In the genomic region with DNA sequence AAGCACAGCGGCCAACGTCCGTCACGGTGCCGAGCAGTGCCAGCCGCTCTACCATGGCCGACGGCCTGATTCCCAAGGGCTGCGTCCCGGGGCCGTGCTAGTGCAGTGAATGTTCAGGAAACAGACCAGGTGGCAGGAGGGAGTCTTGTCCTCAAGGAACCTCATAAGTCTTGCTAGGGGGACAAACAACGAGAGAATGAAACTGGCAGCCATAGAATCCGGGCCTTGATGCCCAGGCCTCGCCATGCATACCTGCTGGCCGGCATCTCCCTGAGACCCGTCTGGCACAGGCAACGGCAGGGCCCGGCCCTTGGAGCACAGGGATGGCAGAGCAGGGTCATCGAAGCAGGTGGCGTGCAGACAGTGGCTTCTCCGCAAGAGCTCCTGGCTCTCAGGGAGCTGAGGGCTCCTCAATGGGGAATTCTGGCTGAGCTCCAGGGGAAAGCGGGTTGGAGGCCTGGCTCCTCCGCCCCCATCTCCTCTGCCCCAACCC, we compare ENCODE assay signal across 1 cellular context.
TF ChIP-seq lines count a peak whose summit lies in the region.

No MANE protein-coding gene starts in this region.

TF ChIP-seq in GM23338, 12 proteins besides CTCF, POLR2A, EP300 and RAD21 (continued from another document):
- TF ChIP-seq, protein P1, sequence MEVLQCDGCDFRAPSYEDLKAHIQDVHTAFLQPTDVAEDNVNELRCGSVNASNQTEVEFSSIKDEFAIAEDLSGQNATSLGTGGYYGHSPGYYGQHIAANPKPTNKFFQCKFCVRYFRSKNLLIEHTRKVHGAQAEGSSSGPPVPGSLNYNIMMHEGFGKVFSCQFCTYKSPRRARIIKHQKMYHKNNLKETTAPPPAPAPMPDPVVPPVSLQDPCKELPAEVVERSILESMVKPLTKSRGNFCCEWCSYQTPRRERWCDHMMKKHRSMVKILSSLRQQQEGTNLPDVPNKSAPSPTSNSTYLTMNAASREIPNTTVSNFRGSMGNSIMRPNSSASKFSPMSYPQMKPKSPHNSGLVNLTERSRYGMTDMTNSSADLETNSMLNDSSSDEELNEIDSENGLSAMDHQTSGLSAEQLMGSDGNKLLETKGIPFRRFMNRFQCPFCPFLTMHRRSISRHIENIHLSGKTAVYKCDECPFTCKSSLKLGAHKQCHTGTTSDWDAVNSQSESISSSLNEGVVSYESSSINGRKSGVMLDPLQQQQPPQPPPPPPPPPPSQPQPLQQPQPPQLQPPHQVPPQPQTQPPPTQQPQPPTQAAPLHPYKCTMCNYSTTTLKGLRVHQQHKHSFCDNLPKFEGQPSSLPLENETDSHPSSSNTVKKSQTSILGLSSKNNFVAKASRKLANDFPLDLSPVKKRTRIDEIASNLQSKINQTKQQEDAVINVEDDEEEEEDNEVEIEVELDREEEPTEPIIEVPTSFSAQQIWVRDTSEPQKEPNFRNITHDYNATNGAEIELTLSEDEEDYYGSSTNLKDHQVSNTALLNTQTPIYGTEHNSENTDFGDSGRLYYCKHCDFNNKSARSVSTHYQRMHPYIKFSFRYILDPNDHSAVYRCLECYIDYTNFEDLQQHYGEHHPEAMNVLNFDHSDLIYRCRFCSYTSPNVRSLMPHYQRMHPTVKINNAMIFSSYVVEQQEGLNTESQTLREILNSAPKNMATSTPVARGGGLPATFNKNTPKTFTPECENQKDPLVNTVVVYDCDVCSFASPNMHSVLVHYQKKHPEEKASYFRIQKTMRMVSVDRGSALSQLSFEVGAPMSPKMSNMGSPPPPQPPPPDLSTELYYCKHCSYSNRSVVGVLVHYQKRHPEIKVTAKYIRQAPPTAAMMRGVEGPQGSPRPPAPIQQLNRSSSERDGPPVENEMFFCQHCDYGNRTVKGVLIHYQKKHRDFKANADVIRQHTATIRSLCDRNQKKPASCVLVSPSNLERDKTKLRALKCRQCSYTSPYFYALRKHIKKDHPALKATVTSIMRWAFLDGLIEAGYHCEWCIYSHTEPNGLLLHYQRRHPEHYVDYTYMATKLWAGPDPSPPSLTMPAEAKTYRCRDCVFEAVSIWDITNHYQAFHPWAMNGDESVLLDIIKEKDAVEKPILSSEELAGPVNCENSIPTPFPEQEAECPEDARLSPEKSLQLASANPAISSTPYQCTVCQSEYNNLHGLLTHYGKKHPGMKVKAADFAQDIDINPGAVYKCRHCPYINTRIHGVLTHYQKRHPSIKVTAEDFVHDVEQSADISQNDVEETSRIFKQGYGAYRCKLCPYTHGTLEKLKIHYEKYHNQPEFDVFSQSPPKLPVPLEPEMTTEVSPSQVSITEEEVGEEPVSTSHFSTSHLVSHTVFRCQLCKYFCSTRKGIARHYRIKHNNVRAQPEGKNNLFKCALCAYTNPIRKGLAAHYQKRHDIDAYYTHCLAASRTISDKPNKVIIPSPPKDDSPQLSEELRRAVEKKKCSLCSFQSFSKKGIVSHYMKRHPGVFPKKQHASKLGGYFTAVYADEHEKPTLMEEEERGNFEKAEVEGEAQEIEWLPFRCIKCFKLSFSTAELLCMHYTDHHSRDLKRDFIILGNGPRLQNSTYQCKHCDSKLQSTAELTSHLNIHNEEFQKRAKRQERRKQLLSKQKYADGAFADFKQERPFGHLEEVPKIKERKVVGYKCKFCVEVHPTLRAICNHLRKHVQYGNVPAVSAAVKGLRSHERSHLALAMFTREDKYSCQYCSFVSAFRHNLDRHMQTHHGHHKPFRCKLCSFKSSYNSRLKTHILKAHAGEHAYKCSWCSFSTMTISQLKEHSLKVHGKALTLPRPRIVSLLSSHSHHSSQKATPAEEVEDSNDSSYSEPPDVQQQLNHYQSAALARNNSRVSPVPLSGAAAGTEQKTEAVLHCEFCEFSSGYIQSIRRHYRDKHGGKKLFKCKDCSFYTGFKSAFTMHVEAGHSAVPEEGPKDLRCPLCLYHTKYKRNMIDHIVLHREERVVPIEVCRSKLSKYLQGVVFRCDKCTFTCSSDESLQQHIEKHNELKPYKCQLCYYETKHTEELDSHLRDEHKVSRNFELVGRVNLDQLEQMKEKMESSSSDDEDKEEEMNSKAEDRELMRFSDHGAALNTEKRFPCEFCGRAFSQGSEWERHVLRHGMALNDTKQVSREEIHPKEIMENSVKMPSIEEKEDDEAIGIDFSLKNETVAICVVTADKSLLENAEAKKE (CRISPR knock-in tag; IDR thresholded peaks at IDR 0.05): no peak
- TF ChIP-seq NANOG (IDR thresholded peaks at IDR 0.05; ENCODE audit: borderline replicate concordance) (no peak), ZNF114 (CRISPR knock-in tag; IDR thresholded peaks at IDR 0.05) (no peak), JUNB (IDR thresholded peaks at IDR 0.05; ENCODE audit: unreplicated experiment) (no peak), STAT1 (IDR thresholded peaks at IDR 0.05; ENCODE audit: unreplicated experiment) (no peak), EZH2phosphoT487 (IDR thresholded peaks at IDR 0.05; ENCODE audit: unreplicated experiment) (no peak), CREB1 (CRISPR knock-in tag; IDR thresholded peaks at IDR 0.05; ENCODE audit: low read depth) (no peak)
TF ChIP-seq in GM23338: peak in this region for 0.
